Comparison of ENCODE assay signal across 40 cellular contexts in the genomic region with DNA sequence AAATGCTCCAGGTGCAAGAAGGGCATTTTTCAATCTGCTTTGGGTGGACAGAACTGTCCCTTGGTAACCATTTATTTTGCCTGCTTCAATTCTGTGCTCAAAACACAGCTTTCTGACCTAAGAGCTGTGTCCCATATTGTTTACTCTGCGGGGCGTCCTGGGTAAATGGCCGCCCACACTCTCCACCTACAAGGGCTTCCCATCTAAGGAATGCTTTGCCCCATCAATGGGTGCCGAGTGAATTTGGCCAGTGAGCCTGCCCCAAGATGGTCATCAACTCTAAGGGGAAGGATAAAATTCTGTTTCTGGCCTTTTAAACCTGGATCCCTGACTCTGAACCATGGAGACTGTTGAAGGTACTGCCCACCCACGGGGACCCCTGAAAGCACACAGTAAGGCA.
"Had no signal": no experiment of that assay in that cellular context is flagged by ENCODE, and none has a peak within 500 bp of the region (broad histone marks: within the 10 kb centered on the region; RNA-seq: fewer than 3 reads in every experiment).

No MANE protein-coding gene starts in this region.

- H3K4me3 ChIP-seq: adrenal gland, ascending aorta, body of pancreas, breast epithelium, cardiac muscle cell had no signal

- H3K4me1 Mint-ChIP-seq: activated naive CD4-positive, alpha-beta T cell treated with anti-CD3 and anti-CD28 coated beads, Interleukin-2, amount 10 ng/mL, durations not matched to agents 7 days and 5 days; activated naive CD4-positive, alpha-beta T cell treated with anti-CD3 and anti-CD28 coated beads, Interleukin-2, amount 50 U/mL, for 24 hours; activated naive CD8-positive, alpha-beta T cell treated with anti-CD3 and anti-CD28 coated beads for 36 hours; activated naive CD8-positive, alpha-beta T cell treated with anti-CD3 and anti-CD28 coated beads, Interleukin-2, amount 10 ng/mL, durations not matched to agents 7 days and 5 days; activated naive CD8-positive, alpha-beta T cell treated with anti-CD3 and anti-CD28 coated beads, Interleukin-2, amount 50 U/mL, for 24 hours; activated T-helper 17 cell treated with anti-CD3 and anti-CD28 coated beads, Interleukin-2, amount 50 U/mL, for 72 hours; central memory CD8-positive, alpha-beta T cell had no signal

- H3K4me1 ChIP-seq: adrenal gland, ascending aorta, body of pancreas, breast epithelium had no signal

- H3K27me3 ChIP-seq: adrenal gland, ascending aorta, body of pancreas, brain microvascular endothelial cell, cardiac muscle cell had no signal

- H3K4me3 Mint-ChIP-seq: activated naive CD4-positive, alpha-beta T cell treated with anti-CD3 and anti-CD28 coated beads for 36 hours; activated naive CD4-positive, alpha-beta T cell treated with anti-CD3 and anti-CD28 coated beads, Interleukin-2, amount 10 ng/mL, durations not matched to agents 7 days and 5 days; activated naive CD4-positive, alpha-beta T cell treated with anti-CD3 and anti-CD28 coated beads, Interleukin-2, amount 50 U/mL, for 24 hours; activated naive CD8-positive, alpha-beta T cell; activated naive CD8-positive, alpha-beta T cell treated with anti-CD3 and anti-CD28 coated beads for 36 hours; activated naive CD8-positive, alpha-beta T cell treated with anti-CD3 and anti-CD28 coated beads, Interleukin-2, amount 10 ng/mL, durations not matched to agents 7 days and 5 days; activated naive CD8-positive, alpha-beta T cell treated with anti-CD3 and anti-CD28 coated beads, Interleukin-2, amount 50 U/mL, for 24 hours; activated T-cell treated with anti-CD3 and anti-CD28 coated beads, Interleukin-2, amount 50 U/mL, for 24 hours; activated T-cell treated with anti-CD3 and anti-CD28 coated beads, Interleukin-2, amount 50 U/mL, for 4 hours; activated T-cell treated with anti-CD3 and anti-CD28 coated beads, Interleukin-2, amount 50 U/mL, for 72 hours; activated T-helper 1 cell treated with anti-CD3 and anti-CD28 coated beads, Interleukin-12 subunit alpha, Interleukin-12 subunit beta, Interleukin-2, Interleukin-4 antibody, amounts not matched to agents 30 ng/mL and 10 ng/mL and 1 ng/mL, durations not matched to agents 14 hours and 24 hours and 36 hours; activated T-helper 17 cell treated with anti-CD3 and anti-CD28 coated beads, Interleukin-2, amount 50 U/mL, for 72 hours; brain; central memory CD8-positive, alpha-beta T cell had no signal

- H3K27ac Mint-ChIP-seq: activated naive CD4-positive, alpha-beta T cell treated with anti-CD3 and anti-CD28 coated beads for 36 hours; activated naive CD4-positive, alpha-beta T cell treated with anti-CD3 and anti-CD28 coated beads, Interleukin-2, amount 10 ng/mL, durations not matched to agents 7 days and 5 days; activated naive CD4-positive, alpha-beta T cell treated with anti-CD3 and anti-CD28 coated beads, Interleukin-2, amount 50 U/mL, for 24 hours; activated naive CD4-positive, alpha-beta T cell treated with anti-CD3 and anti-CD28 coated beads, Interleukin-2, amount 50 U/mL, for 72 hours; activated naive CD8-positive, alpha-beta T cell; activated naive CD8-positive, alpha-beta T cell treated with anti-CD3 and anti-CD28 coated beads for 36 hours; activated naive CD8-positive, alpha-beta T cell treated with anti-CD3 and anti-CD28 coated beads, Interleukin-2, amount 10 ng/mL, durations not matched to agents 7 days and 5 days; activated naive CD8-positive, alpha-beta T cell treated with anti-CD3 and anti-CD28 coated beads, Interleukin-2, amount 50 U/mL, for 24 hours; activated T-cell treated with anti-CD3 and anti-CD28 coated beads, Interleukin-2, amount 50 U/mL, for 24 hours; activated T-cell treated with anti-CD3 and anti-CD28 coated beads, Interleukin-2, amount 50 U/mL, for 72 hours; activated T-helper 1 cell treated with anti-CD3 and anti-CD28 coated beads, Interleukin-12 subunit alpha, Interleukin-12 subunit beta, Interleukin-2, Interleukin-4 antibody, amounts not matched to agents 30 ng/mL and 10 ng/mL and 1 ng/mL, durations not matched to agents 14 hours and 24 hours and 36 hours; activated T-helper 17 cell treated with anti-CD3 and anti-CD28 coated beads, Interleukin-2, amount 50 U/mL, for 72 hours; activated T-helper 2 cell treated with anti-CD3 and anti-CD28 coated beads, Interferon-gamma antibody, Interleukin-2, Interleukin-4, amounts not matched to agents 10 μg/mL and 5 μg/mL and 100 μg/mL, durations not matched to agents 14 hours and 24 hours and 36 hours had no signal

- H3K36me3 ChIP-seq: adrenal gland, ascending aorta, brain microvascular endothelial cell, breast epithelium, cardiac muscle cell had no signal

- H3K9me3 Mint-ChIP-seq: activated naive CD4-positive, alpha-beta T cell treated with anti-CD3 and anti-CD28 coated beads for 36 hours; activated naive CD4-positive, alpha-beta T cell treated with anti-CD3 and anti-CD28 coated beads, Interleukin-2, amount 10 ng/mL, durations not matched to agents 7 days and 5 days; activated naive CD4-positive, alpha-beta T cell treated with anti-CD3 and anti-CD28 coated beads, Interleukin-2, amount 50 U/mL, for 24 hours; activated naive CD4-positive, alpha-beta T cell treated with anti-CD3 and anti-CD28 coated beads, Interleukin-2, amount 50 U/mL, for 72 hours; activated naive CD8-positive, alpha-beta T cell treated with anti-CD3 and anti-CD28 coated beads for 36 hours; activated naive CD8-positive, alpha-beta T cell treated with anti-CD3 and anti-CD28 coated beads, Interleukin-2, amount 10 ng/mL, durations not matched to agents 7 days and 5 days; activated naive CD8-positive, alpha-beta T cell treated with anti-CD3 and anti-CD28 coated beads, Interleukin-2, amount 50 U/mL, for 24 hours; activated T-cell treated with anti-CD3 and anti-CD28 coated beads, Interleukin-2, amount 50 U/mL, for 24 hours; activated T-cell treated with anti-CD3 and anti-CD28 coated beads, Interleukin-2, amount 50 U/mL, for 4 hours; activated T-cell treated with anti-CD3 and anti-CD28 coated beads, Interleukin-2, amount 50 U/mL, for 72 hours; activated T-helper 1 cell treated with anti-CD3 and anti-CD28 coated beads, Interleukin-12 subunit alpha, Interleukin-12 subunit beta, Interleukin-2, Interleukin-4 antibody, amounts not matched to agents 30 ng/mL and 10 ng/mL and 1 ng/mL, durations not matched to agents 14 hours and 24 hours and 36 hours; activated T-helper 17 cell treated with anti-CD3 and anti-CD28 coated beads, Interleukin-2, amount 50 U/mL, for 72 hours; activated T-helper 2 cell treated with anti-CD3 and anti-CD28 coated beads, Interferon-gamma antibody, Interleukin-2, Interleukin-4, amounts not matched to agents 10 μg/mL and 5 μg/mL and 100 μg/mL, durations not matched to agents 14 hours and 24 hours and 36 hours; central memory CD8-positive, alpha-beta T cell had no signal

- H3K9me3 ChIP-seq: adrenal gland, ascending aorta, body of pancreas, breast epithelium had no signal

- H3K36me3 Mint-ChIP-seq: activated naive CD4-positive, alpha-beta T cell treated with anti-CD3 and anti-CD28 coated beads, Interleukin-2, amount 10 ng/mL, durations not matched to agents 7 days and 5 days; activated naive CD4-positive, alpha-beta T cell treated with anti-CD3 and anti-CD28 coated beads, Interleukin-2, amount 50 U/mL, for 24 hours; activated naive CD4-positive, alpha-beta T cell treated with anti-CD3 and anti-CD28 coated beads, Interleukin-2, amount 50 U/mL, for 72 hours; activated naive CD8-positive, alpha-beta T cell; activated naive CD8-positive, alpha-beta T cell treated with anti-CD3 and anti-CD28 coated beads for 36 hours; activated naive CD8-positive, alpha-beta T cell treated with anti-CD3 and anti-CD28 coated beads, Interleukin-2, amount 10 ng/mL, durations not matched to agents 7 days and 5 days; brain had no signal

- DNase-seq: activated effector memory CD4-positive, alpha-beta T cell treated with anti-CD3 and anti-CD28 coated beads, Interleukin-2, amount 50 U/mL, for 16 hours; activated effector memory CD4-positive, alpha-beta T cell treated with Interleukin-2 at 50 U/mL for 16 hours; activated gamma-delta T cell; activated gamma-delta T cell treated with Interleukin-2 at 50 U/mL for 16 hours; activated naive CD4-positive, alpha-beta T cell; activated naive CD4-positive, alpha-beta T cell treated with anti-CD3 and anti-CD28 coated beads for 36 hours; activated naive CD4-positive, alpha-beta T cell treated with anti-CD3 and anti-CD28 coated beads, Interleukin-2, amount 10 ng/mL, durations not matched to agents 7 days and 5 days; activated naive CD4-positive, alpha-beta T cell treated with anti-CD3 and anti-CD28 coated beads, Interleukin-2, amount 50 U/mL, for 16 hours; activated naive CD4-positive, alpha-beta T cell treated with Interleukin-2 at 50 U/mL for 16 hours; activated naive CD8-positive, alpha-beta T cell treated with anti-CD3 and anti-CD28 coated beads for 36 hours; activated naive CD8-positive, alpha-beta T cell treated with anti-CD3 and anti-CD28 coated beads, Interleukin-2, amount 10 ng/mL, durations not matched to agents 7 days and 5 days; activated naive CD8-positive, alpha-beta T cell treated with anti-CD3 and anti-CD28 coated beads, Interleukin-2, amount 50 U/mL, for 24 hours; activated T-cell treated with anti-CD3 and anti-CD28 coated beads, Interleukin-2, amount 50 U/mL, for 1 hour; activated T-cell treated with anti-CD3 and anti-CD28 coated beads, Interleukin-2, amount 50 U/mL, for 24 hours; activated T-cell treated with anti-CD3 and anti-CD28 coated beads, Interleukin-2, amount 50 U/mL, for 4 hours; activated T-cell treated with anti-CD3 and anti-CD28 coated beads, Interleukin-2, amount 50 U/mL, for 48 hours; activated T-cell treated with anti-CD3 and anti-CD28 coated beads, Interleukin-2, amount 50 U/mL, for 72 hours; adrenal gland; amniotic stem cell; amygdala; anterior cingulate cortex; aorta; body of pancreas; brain microvascular endothelial cell; caudate nucleus; central memory CD4-positive, alpha-beta T cell; cerebellar nuclear complex had no signal

- FAIRE-seq: astrocyte, bronchial epithelial cell had no signal

- ATAC-seq: activated naive CD4-positive, alpha-beta T cell treated with anti-CD3 and anti-CD28 coated beads, Interleukin-2, amount 50 U/mL, for 72 hours; activated naive CD8-positive, alpha-beta T cell treated with anti-CD3 and anti-CD28 coated beads, Interleukin-2, amount 50 U/mL, for 24 hours; activated T-cell treated with anti-CD3 and anti-CD28 coated beads, Interleukin-2, amount 50 U/mL, for 4 hours; activated T-cell treated with anti-CD3 and anti-CD28 coated beads, Interleukin-2, amount 50 U/mL, for 72 hours; activated T-helper 17 cell treated with anti-CD3 and anti-CD28 coated beads, Interleukin-2, amount 50 U/mL, for 72 hours; body of pancreas had no signal

- H3K27ac ChIP-seq: adrenal gland, ascending aorta, body of pancreas, brain microvascular endothelial cell, breast epithelium, cardiac muscle cell had no signal
